17 cellular contexts compared by ENCODE assay signal in the genomic region with DNA sequence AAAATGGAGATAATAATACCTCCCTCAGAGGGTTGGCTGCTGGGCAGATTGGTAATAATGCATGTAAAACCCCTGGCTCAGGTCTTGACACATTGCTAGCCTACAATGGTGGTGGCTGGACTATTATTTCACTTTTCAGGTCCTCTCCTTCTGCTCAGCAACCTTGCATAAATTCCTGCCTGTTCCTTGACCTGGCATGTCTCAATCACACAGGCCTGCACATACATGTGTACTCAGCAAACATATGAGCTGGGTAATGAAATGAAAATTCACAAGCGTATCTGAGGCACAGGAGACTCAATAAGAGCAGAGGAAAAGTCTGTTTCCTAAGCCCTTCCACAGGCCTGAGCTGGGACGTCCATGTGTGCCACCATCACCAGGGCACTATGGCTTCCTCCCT. TPM values are rescaled to one million over a fixed set of nuclear protein-coding genes. Genes with fewer than 3 reads are reported as not detected.
"Had no signal": no experiment of that assay in that cellular context is flagged by ENCODE, and none has a peak within 500 bp of the region (broad histone marks: within the 10 kb centered on the region; RNA-seq: fewer than 3 reads in every experiment).

No MANE protein-coding gene starts in this region.

- DNase-seq: activated CD4-positive, alpha-beta T cell treated with anti-CD3 and anti-CD28 coated beads, Interleukin-2, amount 10 ng/mL, durations not matched to agents 24 days and 14 days; activated CD4-positive, CD25-positive, alpha-beta regulatory T cell; activated naive CD4-positive, alpha-beta T cell treated with anti-CD3 and anti-CD28 coated beads for 36 hours; activated naive CD8-positive, alpha-beta T cell treated with anti-CD3 and anti-CD28 coated beads, Interleukin-2, amount 50 U/mL, for 24 hours; activated T-cell treated with anti-CD3 and anti-CD28 coated beads for 4 hours; aorta; erythroblast; kidney; left ventricle myocardium inferior; stimulated activated CD4-positive, alpha-beta T cell treated with anti-CD3 and anti-CD28 coated beads, Interleukin-2, amount 100 ng/mL, for 24 hours; T-helper 17 cell; uterus had no signal

- H3K9me3 ChIP-seq: breast epithelium, gastroesophageal sphincter, left ventricle myocardium inferior, thoracic aorta, uterus had no signal

- H3K4me1 ChIP-seq: parathyroid adenoma, uterus had no signal

- ATAC-seq: gastroesophageal sphincter, T-helper 17 cell had no signal

- H3K27ac Mint-ChIP-seq: activated CD4-positive, alpha-beta T cell treated with anti-CD3 and anti-CD28 coated beads, Interleukin-2, amount 10 ng/mL, durations not matched to agents 24 days and 14 days; activated naive CD4-positive, alpha-beta T cell treated with anti-CD3 and anti-CD28 coated beads for 36 hours; activated naive CD8-positive, alpha-beta T cell treated with anti-CD3 and anti-CD28 coated beads, Interleukin-2, amount 50 U/mL, for 24 hours; T-helper 17 cell had no signal

- H3K27ac ChIP-seq: gastroesophageal sphincter, left ventricle myocardium inferior, parathyroid adenoma, thoracic aorta, uterus had no signal

- H3K9ac ChIP-seq: parathyroid adenoma had no signal

- H3K9me3 Mint-ChIP-seq: activated CD4-positive, alpha-beta T cell treated with anti-CD3 and anti-CD28 coated beads, Interleukin-2, amount 10 ng/mL, durations not matched to agents 24 days and 14 days; activated naive CD4-positive, alpha-beta T cell treated with anti-CD3 and anti-CD28 coated beads for 36 hours; activated naive CD8-positive, alpha-beta T cell treated with anti-CD3 and anti-CD28 coated beads, Interleukin-2, amount 50 U/mL, for 24 hours; endodermal cell had no signal

- H2AFZ ChIP-seq: parathyroid adenoma had no signal

- H3K4me3 ChIP-seq: breast epithelium, gastroesophageal sphincter, left ventricle myocardium inferior, thoracic aorta, uterus had no signal

- H3K36me3 ChIP-seq: breast epithelium, gastroesophageal sphincter, left ventricle myocardium inferior, thoracic aorta, uterus had no signal

- H3K27me3 ChIP-seq: breast epithelium, gastroesophageal sphincter, uterus had no signal

- H3K4me3 Mint-ChIP-seq: activated CD4-positive, alpha-beta T cell treated with anti-CD3 and anti-CD28 coated beads, Interleukin-2, amount 10 ng/mL, durations not matched to agents 24 days and 14 days; activated naive CD4-positive, alpha-beta T cell treated with anti-CD3 and anti-CD28 coated beads for 36 hours; activated naive CD8-positive, alpha-beta T cell treated with anti-CD3 and anti-CD28 coated beads, Interleukin-2, amount 50 U/mL, for 24 hours; endodermal cell; T-helper 17 cell had no signal

- H3K27me3 Mint-ChIP-seq: activated CD4-positive, alpha-beta T cell treated with anti-CD3 and anti-CD28 coated beads, Interleukin-2, amount 10 ng/mL, durations not matched to agents 24 days and 14 days; activated naive CD8-positive, alpha-beta T cell treated with anti-CD3 and anti-CD28 coated beads, Interleukin-2, amount 50 U/mL, for 24 hours had no signal

- H3K79me2 ChIP-seq: parathyroid adenoma had no signal

RNA-seq across cellular contexts. Expression of gene DLL4, which starts 17.4 kb away (rescaled TPM):
- total RNA-seq: activated CD4-positive, alpha-beta T cell treated with anti-CD3 and anti-CD28 coated beads, Interleukin-2, amount 10 ng/mL, durations not matched to agents 24 days and 14 days; T-helper 17 cell had no signal

RNA-seq across cellular contexts. Expression of gene RHOV, which starts 37.7 kb away (rescaled TPM):
- total RNA-seq: left ventricle myocardium inferior, thoracic aorta had no signal
